ENCODE assay signal across 9 cellular contexts in genomic region chr6:33746036-33746600, GRCh38. TPM values are rescaled to one million over a fixed set of nuclear protein-coding genes. Genes with fewer than 3 reads are reported as not detected.
DNase-seq lines count a peak whose midpoint lies in the region; ATAC-seq and TF ChIP-seq lines count a peak whose summit lies in the region.
"Had no signal": no experiment of that assay in that cellular context is flagged by ENCODE, and none has a peak within 500 bp of the region (broad histone marks: within the 10 kb centered on the region; RNA-seq: fewer than 3 reads in every experiment).

No MANE protein-coding gene starts in this region.

- peak overlapping the region; percentile 86 to 94 for H3K27ac ChIP-seq in right atrium auricular region
- peak overlapping the region; percentile 98 to 100 (median 100) for H3K27ac ChIP-seq in gastrocnemius medialis

- no peak for TF ChIP-seq CTCF in right atrium auricular region (IDR thresholded peaks at IDR 0.05)
- TF ChIP-seq CTCF in gastrocnemius medialis (IDR thresholded peaks at IDR 0.05 in 4 of 5, conservative IDR thresholded peaks at IDR 0.05 in 1 of 5): peak in 2 of 5 experiments; percentile 31 to 44

- no peaks in the 10 kb centered on the region for H3K27me3 ChIP-seq in right atrium auricular region
- no peaks in the 10 kb centered on the region for H3K27me3 ChIP-seq in gastrocnemius medialis

- peak overlapping the region; percentile 47 to 51 for H3K4me3 ChIP-seq in right atrium auricular region
- H3K4me3 ChIP-seq in gastrocnemius medialis: peak overlapping the region; percentile 66 to 88 (median 79)

- H3K9me3 Mint-ChIP-seq in activated T-helper 17 cell treated with anti-CD3 and anti-CD28 coated beads, Interleukin-2, amount 50 U/mL, for 72 hours: no peaks in the 10 kb centered on the region

- DNase-seq in GM03348 (ENCODE audit: low spot score) (peak; percentile 75), anterior cingulate cortex (lab: John Stamatoyannopoulos, UW) (peak in 45 of 58 donors; percentile 3 to 88 (median 58)), right atrium auricular region (ENCODE audit: low spot score) (peak; percentile 68), gastrocnemius medialis (peak; percentile 93 to 97), NCI-H526 treated with DMSO at 0.1 percent for 48 hours (lab: John Stamatoyannopoulos, UW) (no peak), cortex of kidney (lab: John Stamatoyannopoulos, UW) (no peak)
- DNase-seq: activated CD4-positive, alpha-beta T cell treated with anti-CD3 and anti-CD28 coated beads, Interleukin-2, amount 50 U/mL, for 1 hour had no signal

- TF ChIP-seq POLR2A in gastrocnemius medialis (IDR thresholded peaks at IDR 0.05): peak in 1 of 2 donors; percentile 13

- H3K27me3 Mint-ChIP-seq in activated T-helper 17 cell treated with anti-CD3 and anti-CD28 coated beads, Interleukin-2, amount 50 U/mL, for 72 hours: peaks cover 23% of the 10 kb centered on the region

- ATAC-seq in gastrocnemius medialis (peak; percentile 2), GM21528 (IDR thresholded peaks at IDR 0.05; ENCODE audit: low FRiP score, unreplicated experiment) (no peak)
- ATAC-seq in activated T-helper 17 cell treated with anti-CD3 and anti-CD28 coated beads, Interleukin-2, amount 50 U/mL, for 72 hours (replicated peaks): no peak

- H3K36me3 ChIP-seq in right atrium auricular region (peaks cover 8% of the 10 kb centered on the region), gastrocnemius medialis (peaks cover 0 to 21% of the 10 kb centered on the region in 2 donors)

- intact Hi-C loops in gastrocnemius medialis (cut with DNase I; ENCODE audit: low total_unique reads): loop anchor here (5.0 to 10.0 kb wide), 2 partner anchors 1619 to 1981 kb away; no protein-coding TSS in a partner anchor

- H3K36me3 Mint-ChIP-seq in activated T-helper 17 cell treated with anti-CD3 and anti-CD28 coated beads, Interleukin-2, amount 50 U/mL, for 72 hours (ENCODE audit: low read depth): no peaks in the 10 kb centered on the region

- peaks cover 5% of the 10 kb centered on the region for H3K4me1 Mint-ChIP-seq in activated T-helper 17 cell treated with anti-CD3 and anti-CD28 coated beads, Interleukin-2, amount 50 U/mL, for 72 hours

- H3K9me3 ChIP-seq in right atrium auricular region (no peaks in the 10 kb centered on the region), gastrocnemius medialis (no peaks in the 10 kb centered on the region)

- in situ Hi-C loops in gastrocnemius medialis (cut with MboI; ENCODE audit: low sequenced_read_pairs in 4 of 4): loop anchor here in 1 of 4 donors (25.0 kb wide), 1 partner anchor 541 kb away; no protein-coding TSS in a partner anchor

- no peak overlapping the region for H3K4me3 Mint-ChIP-seq in activated T-helper 17 cell treated with anti-CD3 and anti-CD28 coated beads, Interleukin-2, amount 50 U/mL, for 72 hours

- H3K27ac Mint-ChIP-seq in activated T-helper 17 cell treated with anti-CD3 and anti-CD28 coated beads, Interleukin-2, amount 50 U/mL, for 72 hours: no peak overlapping the region

- H3K4me1 ChIP-seq in right atrium auricular region (peaks cover 0 to 44% of the 10 kb centered on the region in 2 donors), gastrocnemius medialis (peaks cover 3 to 23% of the 10 kb centered on the region in 2 donors)

RNA-seq across cellular contexts. Expression of gene IP6K3, which starts 0.6 kb away (rescaled TPM):
- 10 to 100 TPM; 17.3 to 29.9 TPM for total RNA-seq in right atrium auricular region
- 100 to 1,000 TPM; 287 to 570 (median 348) TPM for total RNA-seq in gastrocnemius medialis
- not detected for total RNA-seq in activated T-helper 17 cell treated with anti-CD3 and anti-CD28 coated beads, Interleukin-2, amount 50 U/mL, for 72 hours

RNA-seq across cellular contexts. Expression of gene UQCC2, which starts 34.6 kb away (rescaled TPM):
- total RNA-seq in right atrium auricular region: 100 to 1,000 TPM in 1 of 2 donors, 10 to 100 TPM in 1; 69.1 to 143 TPM
- total RNA-seq in gastrocnemius medialis: 100 to 1,000 TPM in 1 of 4 donors, 10 to 100 TPM in 3; 50.7 to 101 (median 63.5) TPM
- 100 to 1,000 TPM in 1 of 2 donors, 10 to 100 TPM in 1; 65.5 to 112 TPM for total RNA-seq in activated T-helper 17 cell treated with anti-CD3 and anti-CD28 coated beads, Interleukin-2, amount 50 U/mL, for 72 hours

RNA-seq across cellular contexts. Expression of gene LEMD2, which starts 42.8 kb away (rescaled TPM):
- total RNA-seq in right atrium auricular region (10 to 100 TPM; 25.9 to 28.1 TPM), gastrocnemius medialis (10 to 100 TPM; 34.1 to 39.1 (median 38.1) TPM)
- total RNA-seq in activated T-helper 17 cell treated with anti-CD3 and anti-CD28 coated beads, Interleukin-2, amount 50 U/mL, for 72 hours: 10 to 100 TPM; 51.0 to 54.3 TPM

RNA-seq across cellular contexts. Expression of gene MLN, which starts 57.7 kb away (rescaled TPM):
- not detected for total RNA-seq in right atrium auricular region
- total RNA-seq in gastrocnemius medialis: not detected
- not detected for total RNA-seq in activated T-helper 17 cell treated with anti-CD3 and anti-CD28 coated beads, Interleukin-2, amount 50 U/mL, for 72 hours

Comparison
In these comparisons a context has a peak if more than half of its experiments do, and no peak if none do; other contexts are left out.
1. DNase-seq: peak in GM03348 (single experiment), anterior cingulate cortex (45 of 58), right atrium auricular region (single experiment) and gastrocnemius medialis (2 of 2); none in NCI-H526 treated with DMSO at 0.1 percent for 48 hours (single experiment) and cortex of kidney (single experiment).
2. ATAC-seq: peak in gastrocnemius medialis (2 of 2); none in GM21528 (single experiment) and activated T-helper 17 cell treated with anti-CD3 and anti-CD28 coated beads, Interleukin-2, amount 50 U/mL, for 72 hours (single experiment).
3. RNA of gene IP6K3, which starts 0.6 kb away (total RNA-seq): 287 to 570 TPM in gastrocnemius medialis and 17.3 to 29.9 TPM in right atrium auricular region; not detected in activated T-helper 17 cell treated with anti-CD3 and anti-CD28 coated beads, Interleukin-2, amount 50 U/mL, for 72 hours; every median in the first group is over 10 times any median in the second.